ENCODE assay signal across 8 cellular contexts in the genomic region with DNA sequence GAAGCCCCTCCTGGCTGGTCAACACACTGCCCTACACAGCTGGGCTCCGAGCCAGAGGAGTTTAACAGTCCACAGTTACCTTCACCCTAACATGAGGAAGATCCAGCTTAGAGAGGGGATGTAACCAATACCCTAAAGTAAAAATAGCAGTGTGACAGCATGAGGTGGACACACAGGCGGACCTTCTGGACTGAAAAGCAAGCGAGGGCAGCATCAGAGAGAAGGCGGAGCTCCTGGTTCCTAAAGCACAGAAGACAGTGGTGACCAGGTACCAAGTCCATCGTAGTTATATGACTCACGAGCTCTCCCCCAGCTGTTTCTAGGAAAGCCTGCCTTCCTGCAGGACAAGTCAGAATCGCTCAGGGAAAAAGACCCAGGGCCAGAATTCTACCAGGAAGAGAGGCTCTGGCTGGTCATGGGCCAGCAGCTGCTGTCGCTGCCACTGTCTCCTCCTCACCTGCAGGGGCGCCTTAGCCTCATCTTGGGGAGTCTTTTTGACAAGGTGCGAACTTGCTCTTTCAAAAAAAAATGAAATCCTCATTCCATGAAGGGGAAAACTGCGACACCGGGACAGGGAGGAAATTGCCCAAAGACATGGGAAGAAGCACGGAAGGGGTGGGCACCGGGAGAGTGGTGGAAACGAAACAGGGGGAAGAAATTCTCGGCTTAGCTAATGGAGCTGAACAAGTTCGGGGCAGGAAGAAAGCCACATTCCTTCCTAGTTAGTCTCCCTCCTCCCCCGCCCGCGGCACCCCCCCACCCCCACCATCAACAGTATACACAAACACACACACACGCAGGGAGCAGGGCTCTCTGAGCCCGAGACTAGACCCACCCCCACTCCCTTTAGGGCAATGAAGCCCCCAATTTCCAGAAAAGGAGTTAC. TPM values are rescaled to one million over a fixed set of nuclear protein-coding genes. Genes with fewer than 3 reads are reported as not detected.
DNase-seq lines count a peak whose midpoint lies in the region; FAIRE-seq and TF ChIP-seq lines count a peak whose summit lies in the region.

No MANE protein-coding gene starts in this region.

- TF ChIP-seq CTCF in bronchial epithelial cell (IDR thresholded peaks at IDR 0.05; ENCODE audit: insufficient read depth, low read length, severe bottlenecking), result peak; percentile 83
- TF ChIP-seq CTCF in kidney epithelial cell (IDR thresholded peaks at IDR 0.05; ENCODE audit: insufficient read depth, low read length, poor library complexity, severe bottlenecking), result peak; percentile 74

- peak overlapping the region; percentile 99 for H3K4me3 ChIP-seq in bronchial epithelial cell (ENCODE audit: low read depth, low read length)
- H3K4me3 ChIP-seq in kidney epithelial cell (ENCODE audit: low read depth, low read length), result peak overlapping the region; percentile 100

- FAIRE-seq in bronchial epithelial cell (lab: Jason Lieb, UNC), result no peak

- no peaks in the 10 kb centered on the region for H3K36me3 ChIP-seq in bronchial epithelial cell (ENCODE audit: control insufficient read depth, insufficient read depth, low read length)
- no peaks in the 10 kb centered on the region for H3K36me3 ChIP-seq in kidney epithelial cell (ENCODE audit: control insufficient read depth, insufficient read depth, low read length)

- no peaks in the 10 kb centered on the region for H3K27me3 ChIP-seq in bronchial epithelial cell (ENCODE audit: control insufficient read depth, insufficient read depth, low read length)
- no peaks in the 10 kb centered on the region for H3K27me3 ChIP-seq in kidney epithelial cell (ENCODE audit: control insufficient read depth, insufficient read depth, low read length)

- DNase-seq in NCI-H1092 treated with DMSO at 0.1 percent for 48 hours (lab: John Stamatoyannopoulos, UW) (peak; percentile 19), NCI-H1092 (lab: John Stamatoyannopoulos, UW) (no peak), LoVo (ENCODE audit: low spot score) (peak; percentile 84), T-helper 9 cell (peak; percentile 52), bronchial epithelial cell (ENCODE audit: low read depth) (peak; percentile 79), kidney epithelial cell (ENCODE audit: low read depth) (peak; percentile 76), 8988T (no peak)
- DNase-seq in stimulated activated CD4-positive, alpha-beta T cell treated with anti-CD3 and anti-CD28 coated beads, Interleukin-2, amount 100 ng/mL, for 24 hours, result peak; percentile 65 to 69

RNA-seq across cellular contexts. Expression of a gene that starts 1.7 kb away (rescaled TPM):
- total RNA-seq in bronchial epithelial cell, result 9.7 and 13.8 TPM in 2 replicates
- total RNA-seq in kidney epithelial cell, result 12.7 and 13.1 TPM in 2 replicates

RNA-seq across cellular contexts. Expression of a gene that starts 23.2 kb away (rescaled TPM):
- total RNA-seq in bronchial epithelial cell (142 and 218 TPM in 2 replicates), kidney epithelial cell (253 and 291 TPM in 2 replicates)

RNA-seq across cellular contexts. Expression of a gene that starts 37.5 kb away (rescaled TPM):
- 47.7 and 50.2 TPM in 2 replicates for total RNA-seq in bronchial epithelial cell
- 121 and 172 TPM in 2 replicates for total RNA-seq in kidney epithelial cell

RNA-seq across cellular contexts. Expression of a gene that starts 51.5 kb away (rescaled TPM):
- total RNA-seq in bronchial epithelial cell (586 and 964 TPM in 2 replicates), kidney epithelial cell (859 and 990 TPM in 2 replicates)

Comparison
In these comparisons a context has a peak if more than half of its experiments do, and no peak if none do; other contexts are left out.
1. DNase-seq: peak in NCI-H1092 treated with DMSO at 0.1 percent for 48 hours (single experiment), LoVo (single experiment), T-helper 9 cell (single experiment), bronchial epithelial cell (single experiment), kidney epithelial cell (single experiment) and stimulated activated CD4-positive, alpha-beta T cell treated with anti-CD3 and anti-CD28 coated beads, Interleukin-2, amount 100 ng/mL, for 24 hours (2 of 2); none in NCI-H1092 (single experiment) and 8988T (single experiment).